ENCODE assay signal across 12 cellular contexts in genomic region chr1:155932085-155932484, GRCh38. TPM values are rescaled to one million over a fixed set of nuclear protein-coding genes. Genes with fewer than 3 reads are reported as not detected.
DNase-seq lines count a peak whose midpoint lies in the region; ATAC-seq, FAIRE-seq and TF ChIP-seq lines count a peak whose summit lies in the region.
"Had no signal": no experiment of that assay in that cellular context is flagged by ENCODE, and none has a peak within 500 bp of the region (broad histone marks: within the 10 kb centered on the region; RNA-seq: fewer than 3 reads in every experiment).

No MANE protein-coding gene starts in this region.

- H4K20me1 ChIP-seq in SU-DHL-6 (ENCODE audit: low read depth, low read length) (peaks cover 33% of the 10 kb centered on the region), fibroblast of lung (ENCODE audit: control insufficient read depth, extremely low read depth, insufficient read depth, low read length) (no peaks in the 10 kb centered on the region)

- no peak for ATAC-seq in activated T-cell treated with anti-CD3 and anti-CD28 coated beads, Interleukin-2, amount 50 U/mL, for 72 hours (replicated peaks in 1 of 2)
- no peak for ATAC-seq in activated T-cell treated with anti-CD3 and anti-CD28 coated beads, Interleukin-2, amount 50 U/mL, for 4 hours
- ATAC-seq: left cardiac atrium had no signal

- no peak for DNase-seq in activated T-cell treated with anti-CD3 and anti-CD28 coated beads, Interleukin-2, amount 50 U/mL, for 72 hours
- DNase-seq in activated T-cell treated with anti-CD3 and anti-CD28 coated beads, Interleukin-2, amount 50 U/mL, for 4 hours: no peak
- DNase-seq in fibroblast of lung (ENCODE audit: low read depth in 2 of 2): no peak
- peak; percentile 41 for DNase-seq in small intestine
- DNase-seq in NCI-H1694 (lab: John Stamatoyannopoulos, UW): no peak
- DNase-seq in spleen: no peak
- DNase-seq in thyroid gland: no peak
- DNase-seq: left cardiac atrium had no signal

- intact Hi-C loops in spleen (cut with DNase I; ENCODE audit: low total_unique reads): no loop called here
- intact Hi-C loops in thyroid gland (cut with DNase I): loop anchor here (10.0 kb wide), 1 partner anchor 123 kb away; the partner anchor contains the start of genes LAMTOR2 and UBQLN4

- peak overlapping the region; percentile 94; the same call in 1 of the 2 replicates for H3K9ac ChIP-seq in SU-DHL-6 (ENCODE audit: low read length)
- no peak overlapping the region for H3K9ac ChIP-seq in fibroblast of lung (ENCODE audit: insufficient read depth, low read length)

- H3K27me3 ChIP-seq in SU-DHL-6 (ENCODE audit: low read length) (no peaks in the 10 kb centered on the region), fibroblast of lung (ENCODE audit: control insufficient read depth, insufficient read depth, low read length) (no peaks in the 10 kb centered on the region), small intestine (ENCODE audit: control insufficient read depth in 2 of 2, insufficient read depth in 2 of 2, low read length in 2 of 2) (no peaks in the 10 kb centered on the region), spleen (replicated peaks in 1 of 7) (no peaks in the 10 kb centered on the region), thyroid gland (no peaks in the 10 kb centered on the region)

- TF ChIP-seq CTCF in SU-DHL-6 (IDR thresholded peaks at IDR 0.05; ENCODE audit: insufficient read depth, low read length, poor library complexity, severe bottlenecking) (no peak), fibroblast of lung (conservative IDR thresholded peaks at IDR 0.05 in 1 of 2, IDR thresholded peaks at IDR 0.05 in 1 of 2; ENCODE audit: low read depth in 1 of 2, low read length in 2 of 2) (no peak), spleen (IDR thresholded peaks at IDR 0.05 in 8 of 11, conservative IDR thresholded peaks at IDR 0.05 in 3 of 11) (no peak), thyroid gland (IDR thresholded peaks at IDR 0.05) (no peak)

- H3K9me3 ChIP-seq in SU-DHL-6 (ENCODE audit: insufficient read depth, low read length) (no peaks in the 10 kb centered on the region), fibroblast of lung (ENCODE audit: control insufficient read depth, insufficient read depth, low read depth, low read length) (no peaks in the 10 kb centered on the region), small intestine (ENCODE audit: control insufficient read depth, low read depth) (no peaks in the 10 kb centered on the region), spleen (no peaks in the 10 kb centered on the region), thyroid gland (no peaks in the 10 kb centered on the region)

- peaks cover 58% of the 10 kb centered on the region for H3K79me2 ChIP-seq in SU-DHL-6 (ENCODE audit: insufficient read depth, low read length)
- H3K79me2 ChIP-seq in fibroblast of lung (ENCODE audit: control insufficient read depth, insufficient read depth, low read length): peaks cover 51% of the 10 kb centered on the region

- H3K4me1 ChIP-seq in fibroblast of lung (ENCODE audit: control insufficient read depth, extremely low read depth, insufficient read depth, low read length) (peaks cover 12% of the 10 kb centered on the region), small intestine (ENCODE audit: control insufficient read depth in 2 of 2, insufficient read depth in 1 of 2, low read depth in 1 of 2, low read length in 1 of 2) (peaks cover 3 to 13% of the 10 kb centered on the region in 2 donors), spleen (peaks cover 37 to 68% (median 52%) of the 10 kb centered on the region in 6 donors), thyroid gland (peaks cover 22 to 32% of the 10 kb centered on the region in 2 donors)

- H3K27ac ChIP-seq in SU-DHL-6 (ENCODE audit: low read depth, low read length) (no peak overlapping the region), fibroblast of lung (ENCODE audit: insufficient read depth, low read length) (no peak overlapping the region), small intestine (ENCODE audit: low read depth in 1 of 2, low read length in 1 of 2) (no peak overlapping the region), spleen (no peak overlapping the region), thyroid gland (no peak overlapping the region)

- H3K4me2 ChIP-seq in SU-DHL-6 (ENCODE audit: low read depth, low read length, poor library complexity, severe bottlenecking) (peak overlapping the region; percentile 88), fibroblast of lung (ENCODE audit: extremely low read depth, insufficient read depth, low read length) (peak overlapping the region; percentile 84)

- H3K9me2 ChIP-seq in SU-DHL-6 (replicated peaks; ENCODE audit: insufficient read depth, low read length): no peaks in the 10 kb centered on the region

- peaks cover 49% of the 10 kb centered on the region for H3K4me1 Mint-ChIP-seq in activated T-cell treated with anti-CD3 and anti-CD28 coated beads, Interleukin-2, amount 50 U/mL, for 72 hours (ENCODE audit: low read depth)
- H3K4me1 Mint-ChIP-seq in activated T-cell treated with anti-CD3 and anti-CD28 coated beads, Interleukin-2, amount 50 U/mL, for 4 hours (ENCODE audit: low read depth): peaks cover 33% of the 10 kb centered on the region

- H3K36me3 Mint-ChIP-seq in activated T-cell treated with anti-CD3 and anti-CD28 coated beads, Interleukin-2, amount 50 U/mL, for 72 hours (ENCODE audit: insufficient read depth in 2 of 2): peaks cover 2 to 34% of the 10 kb centered on the region in 2 donors
- H3K36me3 Mint-ChIP-seq in activated T-cell treated with anti-CD3 and anti-CD28 coated beads, Interleukin-2, amount 50 U/mL, for 4 hours (ENCODE audit: insufficient read depth): peaks cover 26% of the 10 kb centered on the region

- peak overlapping the region in 1 of 2 donors; percentile 90 for H3K4me3 Mint-ChIP-seq in activated T-cell treated with anti-CD3 and anti-CD28 coated beads, Interleukin-2, amount 50 U/mL, for 72 hours
- no peak overlapping the region for H3K4me3 Mint-ChIP-seq in activated T-cell treated with anti-CD3 and anti-CD28 coated beads, Interleukin-2, amount 50 U/mL, for 4 hours

- TF ChIP-seq POLR2A in spleen (IDR thresholded peaks at IDR 0.05): no peak
- no peak for TF ChIP-seq POLR2A in thyroid gland (IDR thresholded peaks at IDR 0.05)

- H3K36me3 ChIP-seq in SU-DHL-6 (ENCODE audit: low read length) (peaks cover 42% of the 10 kb centered on the region), fibroblast of lung (ENCODE audit: control insufficient read depth, insufficient read depth, low read length) (peaks cover 5% of the 10 kb centered on the region), small intestine (ENCODE audit: control insufficient read depth in 2 of 2, insufficient read depth in 2 of 2, low read length in 2 of 2) (peaks cover 5 to 6% of the 10 kb centered on the region in 2 donors), spleen (peaks cover 0 to 65% (median 51%) of the 10 kb centered on the region in 6 donors), thyroid gland (peaks cover 25 to 33% of the 10 kb centered on the region in 2 donors)

- 9 to 42% (median 26%) methylated on average over 1 of the region's 1 CpG for WGBS in small intestine, 3 donors
- 38 to 80% (median 64%) methylated on average over 1 of the region's 1 CpG for WGBS in spleen, 5 donors
- 63 to 64% methylated on average over 1 of the region's 1 CpG for WGBS in thyroid gland, 2 donors

- peak overlapping the region; percentile 93 for H3K4me3 ChIP-seq in SU-DHL-6 (ENCODE audit: insufficient read depth, low read length, poor library complexity, severe bottlenecking)
- peak overlapping the region in 3 of 4 experiments; percentile 94 to 98 (median 96) for H3K4me3 ChIP-seq in fibroblast of lung (replicated peaks in 1 of 4; ENCODE audit: control extremely low read depth in 1 of 4, insufficient read depth in 1 of 4, low read depth in 3 of 4, low read length in 4 of 4)
- H3K4me3 ChIP-seq in small intestine (ENCODE audit: low read depth in 1 of 2, low read length in 2 of 2): peak overlapping the region in 1 of 2 donors; percentile 28
- peak overlapping the region in 4 of 8 donors; percentile 6 to 74 (median 26) for H3K4me3 ChIP-seq in spleen
- H3K4me3 ChIP-seq in thyroid gland (replicated peaks in 1 of 3): no peak overlapping the region

- H3K27me3 Mint-ChIP-seq in activated T-cell treated with anti-CD3 and anti-CD28 coated beads, Interleukin-2, amount 50 U/mL, for 72 hours (ENCODE audit: low read depth): no peaks in the 10 kb centered on the region
- no peaks in the 10 kb centered on the region for H3K27me3 Mint-ChIP-seq in activated T-cell treated with anti-CD3 and anti-CD28 coated beads, Interleukin-2, amount 50 U/mL, for 4 hours (ENCODE audit: low read depth)

- H3K27ac Mint-ChIP-seq in activated T-cell treated with anti-CD3 and anti-CD28 coated beads, Interleukin-2, amount 50 U/mL, for 72 hours: peak overlapping the region; percentile 94

- no peaks in the 10 kb centered on the region for H3K9me3 Mint-ChIP-seq in activated T-cell treated with anti-CD3 and anti-CD28 coated beads, Interleukin-2, amount 50 U/mL, for 72 hours
- no peaks in the 10 kb centered on the region for H3K9me3 Mint-ChIP-seq in activated T-cell treated with anti-CD3 and anti-CD28 coated beads, Interleukin-2, amount 50 U/mL, for 4 hours

- peaks cover 39% of the 10 kb centered on the region for H3F3A ChIP-seq in SU-DHL-6 (ENCODE audit: insufficient read depth)

- H2AFZ ChIP-seq in SU-DHL-6 (ENCODE audit: low read depth, low read length, severe bottlenecking) (no peak overlapping the region), fibroblast of lung (ENCODE audit: low read length) (no peak overlapping the region)

- FAIRE-seq in small intestine (lab: Jason Lieb, UNC): no peak

RNA-seq across cellular contexts. Expression of gene KHDC4, which starts 2.1 kb away (rescaled TPM):
- 10 to 100 TPM; 93.3 to 98.7 TPM for total RNA-seq in activated T-cell treated with anti-CD3 and anti-CD28 coated beads, Interleukin-2, amount 50 U/mL, for 72 hours
- total RNA-seq in activated T-cell treated with anti-CD3 and anti-CD28 coated beads, Interleukin-2, amount 50 U/mL, for 4 hours: 10 to 100 TPM; 32.2 to 38.3 (median 37.9) TPM
- total RNA-seq in fibroblast of lung (18.2 and 24.6 TPM in 2 replicates), spleen (10 to 100 TPM; 43.2 to 70.5 (median 59.3) TPM), thyroid gland (100 to 1,000 TPM in 1 of 4 donors, 10 to 100 TPM in 3; 58.5 to 114 (median 60.6) TPM)
- polyA plus RNA-seq in fibroblast of lung (19.5 and 25.4 TPM in 2 replicates), small intestine (10 to 100 TPM in 2 of 3 donors, 1 to 10 TPM in 1; 7.3 to 29.5 (median 15.0) TPM), spleen (10 to 100 TPM; 24.9 to 33.8 (median 29.3) TPM)
- polyA plus RNA-seq in fibroblast of lung (2012): 9.0 and 10.4 TPM in 2 replicates
- 4.9 and 22.7 TPM in 2 replicates for polyA minus RNA-seq in fibroblast of lung (ENCODE audit: low replicate concordance)

RNA-seq across cellular contexts. Expression of gene RXFP4, which starts 9.4 kb away (rescaled TPM):
- total RNA-seq in activated T-cell treated with anti-CD3 and anti-CD28 coated beads, Interleukin-2, amount 50 U/mL, for 72 hours: not detected
- not detected for total RNA-seq in activated T-cell treated with anti-CD3 and anti-CD28 coated beads, Interleukin-2, amount 50 U/mL, for 4 hours
- not detected in 2 replicates for total RNA-seq in fibroblast of lung
- not detected in 2 replicates for polyA plus RNA-seq in fibroblast of lung
- polyA plus RNA-seq in fibroblast of lung (2012): not detected in 2 replicates
- not detected in 2 replicates for polyA minus RNA-seq in fibroblast of lung (ENCODE audit: low replicate concordance)
- 1 to 10 TPM in 1 of 3 donors, under 1 TPM in 1, not detected in 1; 0.82 to 1.3 TPM for polyA plus RNA-seq in small intestine
- under 1 TPM in 1 of 7 donors, not detected in 6; 0.88 TPM for total RNA-seq in spleen
- under 1 TPM in 1 of 3 donors, not detected in 2; 0.06 TPM for polyA plus RNA-seq in spleen
- not detected for total RNA-seq in thyroid gland
- total RNA-seq: dermis blood vessel endothelial cell, left cardiac atrium, urinary bladder had no signal
- polyA plus RNA-seq: BJ had no signal

RNA-seq across cellular contexts. Expression of gene RIT1, which starts 20.9 kb away (rescaled TPM):
- total RNA-seq in activated T-cell treated with anti-CD3 and anti-CD28 coated beads, Interleukin-2, amount 50 U/mL, for 72 hours: 10 to 100 TPM; 31.7 to 33.8 TPM
- 10 to 100 TPM; 15.6 to 25.0 (median 17.9) TPM for total RNA-seq in activated T-cell treated with anti-CD3 and anti-CD28 coated beads, Interleukin-2, amount 50 U/mL, for 4 hours
- total RNA-seq in fibroblast of lung (25.2 and 33.4 TPM in 2 replicates), spleen (10 to 100 TPM; 48.1 to 66.2 (median 52.6) TPM), thyroid gland (10 to 100 TPM; 19.5 to 32.6 (median 27.4) TPM)
- polyA plus RNA-seq in fibroblast of lung (51.0 and 56.8 TPM in 2 replicates), small intestine (10 to 100 TPM in 1 of 3 donors, 1 to 10 TPM in 2; 9.7 to 13.4 (median 9.9) TPM), spleen (10 to 100 TPM in 2 of 3 donors, 1 to 10 TPM in 1; 9.0 to 16.3 (median 10.2) TPM)
- 27.7 and 28.5 TPM in 2 replicates for polyA plus RNA-seq in fibroblast of lung (2012)
- polyA minus RNA-seq in fibroblast of lung (ENCODE audit: low replicate concordance): 7.9 and 10.4 TPM in 2 replicates

RNA-seq across cellular contexts. Expression of gene ARHGEF2, which starts 46.3 kb away (rescaled TPM):
- 100 to 1,000 TPM; 152 to 163 TPM for total RNA-seq in activated T-cell treated with anti-CD3 and anti-CD28 coated beads, Interleukin-2, amount 50 U/mL, for 72 hours
- 100 to 1,000 TPM; 144 to 174 (median 149) TPM for total RNA-seq in activated T-cell treated with anti-CD3 and anti-CD28 coated beads, Interleukin-2, amount 50 U/mL, for 4 hours
- 208 and 276 TPM in 2 replicates for total RNA-seq in fibroblast of lung
- 93.9 and 103 TPM in 2 replicates for polyA plus RNA-seq in fibroblast of lung
- polyA plus RNA-seq in fibroblast of lung (2012): 48.5 and 77.3 TPM in 2 replicates
- 121 and 150 TPM in 2 replicates for polyA minus RNA-seq in fibroblast of lung (ENCODE audit: low replicate concordance)
- polyA plus RNA-seq in small intestine: 10 to 100 TPM; 14.6 to 41.4 (median 35.1) TPM
- total RNA-seq in spleen: 100 to 1,000 TPM; 129 to 228 (median 192) TPM
- 10 to 100 TPM; 45.1 to 83.0 (median 63.4) TPM for polyA plus RNA-seq in spleen
- total RNA-seq in thyroid gland: 10 to 100 TPM; 47.4 to 80.1 (median 66.6) TPM

Comparison
In these comparisons a context has a peak if more than half of its experiments do, and no peak if none do; other contexts are left out.
1. H3K4me3 ChIP-seq: peak in SU-DHL-6 (single experiment) and fibroblast of lung (3 of 4); none in thyroid gland (0 of 3).